In the genomic region with DNA sequence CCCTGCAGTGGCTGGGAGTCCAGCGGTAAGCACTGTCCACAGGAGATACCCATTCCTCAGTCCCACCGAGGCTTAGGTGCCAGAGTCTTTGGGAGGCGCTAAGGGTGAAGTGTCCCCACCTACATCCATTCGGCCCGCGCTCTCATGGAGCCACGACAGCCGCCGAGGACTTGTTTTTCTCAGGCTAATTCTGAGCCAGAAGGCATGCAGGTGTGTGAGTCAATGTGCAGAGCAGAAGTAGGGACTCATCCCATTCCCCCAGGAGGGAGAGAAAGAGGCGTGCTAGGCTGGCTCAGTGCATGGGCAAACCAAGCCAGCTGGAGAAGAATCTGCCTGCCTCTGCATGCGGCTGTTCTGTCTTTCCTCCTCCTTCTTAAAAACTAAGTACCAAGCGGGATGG, we compare ENCODE assay signal across 24 cellular contexts. TPM values are rescaled to one million over a fixed set of nuclear protein-coding genes. Genes with fewer than 3 reads are reported as not detected.
A peak's percentile ranks its signal among the peaks of the same experiment; 100 is the strongest.
DNase-seq lines count a peak whose midpoint lies in the region; ATAC-seq, FAIRE-seq and TF ChIP-seq lines count a peak whose summit lies in the region.
"Had no signal": no experiment of that assay in that cellular context is flagged by ENCODE, and none has a peak within 500 bp of the region (broad histone marks: within the 10 kb centered on the region; RNA-seq: fewer than 3 reads in every experiment).

No MANE protein-coding gene starts in this region.

- H3K4me1 Mint-ChIP-seq in GM23338, result no peaks in the 10 kb centered on the region; the same call in 1 of the 3 replicates

- H3K9me3 Mint-ChIP-seq in GM23338, result no peaks in the 10 kb centered on the region

- H3F3A ChIP-seq in GM23338 (replicated peaks; ENCODE audit: low read depth), result no peaks in the 10 kb centered on the region

- no peaks in the 10 kb centered on the region for H3K9me3 ChIP-seq in left lung
- H3K9me3 ChIP-seq: HAP-1, MG63, SK-N-SH had no signal

- H3K27ac ChIP-seq in GM23338 (ENCODE audit: low read depth) (no peak overlapping the region), left lung (no peak overlapping the region)

- DNase-seq in GM23338 (ENCODE audit: low spot score) (no peak), bronchial epithelial cell (ENCODE audit: low read depth) (peak; percentile 27), left lung (peak; percentile 2 to 59), posterior vena cava (ENCODE audit: low spot score) (peak; percentile 46), CD1c-positive myeloid dendritic cell (ENCODE audit: extremely low spot score) (no peak), NCI-H446 (lab: John Stamatoyannopoulos, UW) (no peak), H7 (no peak)
- DNase-seq in activated CD4-positive, alpha-beta T cell treated with anti-CD3 and anti-CD28 coated beads, Interleukin-2, amount 50 U/mL, for 48 hours, result no peak
- DNase-seq: DMS79, IMR-90, Karpas-422, MG63, NCI-H1048, NCI-H1436 treated with DMSO at 0.1 percent for 48 hours, NCI-H2081 treated with DMSO at 0.1 percent for 48 hours, NCI-H510A, NCI-H748 treated with DMSO at 0.1 percent for 48 hours, OCI-M1, SHP77 treated with DMSO at 0.1 percent for 48 hours, SK-N-SH had no signal

- no peaks in the 10 kb centered on the region for H3K79me2 ChIP-seq in GM23338 (replicated peaks; ENCODE audit: insufficient read depth)

- no peak for FAIRE-seq in bronchial epithelial cell (lab: Jason Lieb, UNC)
- FAIRE-seq: D721Med, HTR-8/SVneo had no signal

- H3K4me2 ChIP-seq in GM23338, result no peak overlapping the region
- H3K4me2 ChIP-seq: SK-N-SH had no signal

- H3K4me3 ChIP-seq in GM23338 (no peak overlapping the region), bronchial epithelial cell (ENCODE audit: low read depth, low read length) (no peak overlapping the region), left lung (no peak overlapping the region), H7 (ENCODE audit: insufficient read depth, low read depth, low read length) (no peak overlapping the region)
- H3K4me3 ChIP-seq: HAP-1, MG63 had no signal

- H3K27me3 Mint-ChIP-seq in GM23338 (ENCODE audit: insufficient read depth, low read depth, poor library complexity), result peaks cover 6% of the 10 kb centered on the region

- H3K36me3 ChIP-seq in GM23338 (ENCODE audit: insufficient read depth) (no peaks in the 10 kb centered on the region), bronchial epithelial cell (ENCODE audit: control insufficient read depth, insufficient read depth, low read length) (no peaks in the 10 kb centered on the region), left lung (no peaks in the 10 kb centered on the region), H7 (replicated peaks; ENCODE audit: control insufficient read depth, insufficient read depth, low read length) (no peaks in the 10 kb centered on the region)
- H3K36me3 ChIP-seq: HAP-1, MG63 had no signal

- no peak overlapping the region for H3K4me3 Mint-ChIP-seq in GM23338

- no peaks in the 10 kb centered on the region for H3K9me2 ChIP-seq in GM23338 (ENCODE audit: insufficient read depth)
- H3K9me2 ChIP-seq: SK-N-SH had no signal

- no peaks in the 10 kb centered on the region for H3K4me1 ChIP-seq in GM23338 (ENCODE audit: insufficient read depth)
- H3K4me1 ChIP-seq in left lung, result no peaks in the 10 kb centered on the region
- H3K4me1 ChIP-seq: HAP-1 had no signal

- no peaks in the 10 kb centered on the region for H3K36me3 Mint-ChIP-seq in GM23338 (ENCODE audit: low read depth)

- no peak overlapping the region for H3K27ac Mint-ChIP-seq in GM23338

- no peak overlapping the region for H2AFZ ChIP-seq in GM23338

- no peaks in the 10 kb centered on the region for H3K27me3 ChIP-seq in GM23338 (ENCODE audit: insufficient read depth)
- H3K27me3 ChIP-seq in bronchial epithelial cell (ENCODE audit: control insufficient read depth, insufficient read depth, low read length), result peaks cover 2% of the 10 kb centered on the region
- no peaks in the 10 kb centered on the region for H3K27me3 ChIP-seq in left lung
- no peaks in the 10 kb centered on the region for H3K27me3 ChIP-seq in H7 (ENCODE audit: control insufficient read depth, insufficient read depth, low read length)
- H3K27me3 ChIP-seq: MG63 had no signal

- intact Hi-C loops in left lung (cut with DNase I) (no loop called here), posterior vena cava (cut with DNase I) (no loop called here)

- no peaks in the 10 kb centered on the region for H4K20me1 ChIP-seq in GM23338 (replicated peaks; ENCODE audit: insufficient read depth)

- TF ChIP-seq CTCF in GM23338 (conservative IDR thresholded peaks at IDR 0.05; ENCODE audit: low read depth in 2 of 2) (no peak), bronchial epithelial cell (IDR thresholded peaks at IDR 0.05; ENCODE audit: insufficient read depth, low read length, severe bottlenecking) (no peak), left lung (IDR thresholded peaks at IDR 0.05) (no peak)

- peak; percentile 18; the same call in 2 of the 3 replicates for ATAC-seq in GM23338
- no peak for ATAC-seq in left lung

TF ChIP-seq in GM23338, 12 proteins besides CTCF, POLR2A, EP300 and RAD21 (continues in another document):
- TF ChIP-seq EZH2phosphoT487 (IDR thresholded peaks at IDR 0.05; ENCODE audit: unreplicated experiment) (no peak), NANOG (IDR thresholded peaks at IDR 0.05; ENCODE audit: borderline replicate concordance) (no peak), STAT1 (IDR thresholded peaks at IDR 0.05; ENCODE audit: unreplicated experiment) (no peak), JUNB (IDR thresholded peaks at IDR 0.05; ENCODE audit: unreplicated experiment) (no peak)
- TF ChIP-seq, protein P1, sequence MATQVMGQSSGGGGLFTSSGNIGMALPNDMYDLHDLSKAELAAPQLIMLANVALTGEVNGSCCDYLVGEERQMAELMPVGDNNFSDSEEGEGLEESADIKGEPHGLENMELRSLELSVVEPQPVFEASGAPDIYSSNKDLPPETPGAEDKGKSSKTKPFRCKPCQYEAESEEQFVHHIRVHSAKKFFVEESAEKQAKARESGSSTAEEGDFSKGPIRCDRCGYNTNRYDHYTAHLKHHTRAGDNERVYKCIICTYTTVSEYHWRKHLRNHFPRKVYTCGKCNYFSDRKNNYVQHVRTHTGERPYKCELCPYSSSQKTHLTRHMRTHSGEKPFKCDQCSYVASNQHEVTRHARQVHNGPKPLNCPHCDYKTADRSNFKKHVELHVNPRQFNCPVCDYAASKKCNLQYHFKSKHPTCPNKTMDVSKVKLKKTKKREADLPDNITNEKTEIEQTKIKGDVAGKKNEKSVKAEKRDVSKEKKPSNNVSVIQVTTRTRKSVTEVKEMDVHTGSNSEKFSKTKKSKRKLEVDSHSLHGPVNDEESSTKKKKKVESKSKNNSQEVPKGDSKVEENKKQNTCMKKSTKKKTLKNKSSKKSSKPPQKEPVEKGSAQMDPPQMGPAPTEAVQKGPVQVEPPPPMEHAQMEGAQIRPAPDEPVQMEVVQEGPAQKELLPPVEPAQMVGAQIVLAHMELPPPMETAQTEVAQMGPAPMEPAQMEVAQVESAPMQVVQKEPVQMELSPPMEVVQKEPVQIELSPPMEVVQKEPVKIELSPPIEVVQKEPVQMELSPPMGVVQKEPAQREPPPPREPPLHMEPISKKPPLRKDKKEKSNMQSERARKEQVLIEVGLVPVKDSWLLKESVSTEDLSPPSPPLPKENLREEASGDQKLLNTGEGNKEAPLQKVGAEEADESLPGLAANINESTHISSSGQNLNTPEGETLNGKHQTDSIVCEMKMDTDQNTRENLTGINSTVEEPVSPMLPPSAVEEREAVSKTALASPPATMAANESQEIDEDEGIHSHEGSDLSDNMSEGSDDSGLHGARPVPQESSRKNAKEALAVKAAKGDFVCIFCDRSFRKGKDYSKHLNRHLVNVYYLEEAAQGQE (IDR thresholded peaks at IDR 0.05; ENCODE audit: unreplicated experiment), result no peak

RNA-seq across cellular contexts. Expression of a gene that starts 46.6 kb away (rescaled TPM):
- total RNA-seq in GM23338 (2014; rRNA removed; shearing (Covaris generic)), result not detected in 2 replicates
- polyA plus RNA-seq in GM23338 (2016; fragmentation: Nextera tagmentation; extraction: Ambion mirVana), result 0.11 and 0.17 TPM in 2 replicates
- not detected in 2 replicates for total RNA-seq in bronchial epithelial cell
- total RNA-seq in left lung, result not detected
- not detected for total RNA-seq in posterior vena cava
- not detected in 2 replicates for total RNA-seq in H7 (2014; rRNA removed; shearing (Covaris generic))
- total RNA-seq: IMR-90, RPMI7951 had no signal

Comparison
In these comparisons a context has a peak if more than half of its experiments do, and no peak if none do; other contexts are left out.
1. DNase-seq: peak in bronchial epithelial cell (single experiment), left lung (2 of 2) and posterior vena cava (single experiment); none in GM23338 (single experiment), CD1c-positive myeloid dendritic cell (single experiment), activated CD4-positive, alpha-beta T cell treated with anti-CD3 and anti-CD28 coated beads, Interleukin-2, amount 50 U/mL, for 48 hours (0 of 2), NCI-H446 (0 of 2) and H7 (single experiment).